In genomic region chr7:76480403-76481253, GRCh38 we compare ENCODE assay signal across 1 cellular context.
A peak's percentile ranks its signal among the peaks of the same experiment; 100 is the strongest.
TF ChIP-seq lines count a peak whose summit lies in the region.

No MANE protein-coding gene starts in this region.

TF ChIP-seq in K562, 482 proteins besides CTCF, POLR2A, EP300 and RAD21:
- TF ChIP-seq RBFOX2 (IDR thresholded peaks at IDR 0.05; ENCODE audit: low read depth, low read length), result peak; percentile 37; the same call in 1 of the 2 replicates
